ENCODE assay signal across 18 cellular contexts in genomic region chr2:83705146-83705545, GRCh38.
"Had no signal": no experiment of that assay in that cellular context is flagged by ENCODE, and none has a peak within 500 bp of the region (broad histone marks: within the 10 kb centered on the region; RNA-seq: fewer than 3 reads in every experiment).

No MANE protein-coding gene starts in this region.

- H3K4me1 ChIP-seq: esophagus muscularis mucosa, gastrocnemius medialis, heart right ventricle, neural progenitor cell, pancreas, tibial artery, upper lobe of left lung, uterus had no signal

- H2AFZ ChIP-seq: neural progenitor cell had no signal

- H3K4me2 ChIP-seq: neural progenitor cell had no signal

- H3K27me3 ChIP-seq: esophagus muscularis mucosa, gastrocnemius medialis, heart right ventricle, neural progenitor cell, pancreas, tibial artery, upper lobe of left lung, uterus had no signal

- H3K9me3 ChIP-seq: esophagus muscularis mucosa, gastrocnemius medialis, pancreas, tibial artery, upper lobe of left lung, uterus had no signal

- H3K36me3 ChIP-seq: esophagus muscularis mucosa, gastrocnemius medialis, heart right ventricle, neural progenitor cell, pancreas, tibial artery, upper lobe of left lung, uterus had no signal

- H3K4me3 ChIP-seq: esophagus muscularis mucosa, gastrocnemius medialis, heart right ventricle, neural progenitor cell, pancreas, tibial artery, upper lobe of left lung, uterus had no signal

- H3K27ac ChIP-seq: epithelial cell of prostate, esophagus muscularis mucosa, gastrocnemius medialis, heart right ventricle, neural progenitor cell, pancreas, tibial artery, upper lobe of left lung, uterus had no signal

- H3K9ac ChIP-seq: neural progenitor cell had no signal

- DNase-seq: effector memory CD8-positive, alpha-beta T cell; gastrocnemius medialis; heart right ventricle; hypothalamus; kidney glomerular epithelial cell; mammary epithelial cell; occipital lobe; pancreas; right cardiac atrium; stimulated activated CD4-positive, alpha-beta T cell treated with anti-CD3 and anti-CD28 coated beads, Interleukin-4, amount 100 ng/mL, for 1 hour; stimulated activated CD8-positive, alpha-beta memory T cell treated with anti-CD3 and anti-CD28 coated beads, Interleukin-4, amount 100 ng/mL, for 48 hours; stimulated activated naive CD8-positive, alpha-beta T cell treated with anti-CD3 and anti-CD28 coated beads, Interleukin-15, Interleukin-2, amounts not matched to agents 100 U/mL and 50 U/mL, for 24 hours; tibial artery; upper lobe of left lung; uterus had no signal
